In genomic region chr4:100547541-100548208, GRCh38 we compare ENCODE assay signal across 28 cellular contexts. TPM values are rescaled to one million over a fixed set of nuclear protein-coding genes. Genes with fewer than 3 reads are reported as not detected.
DNase-seq lines count a peak whose midpoint lies in the region; ATAC-seq, FAIRE-seq and TF ChIP-seq lines count a peak whose summit lies in the region.
"Had no signal": no experiment of that assay in that cellular context is flagged by ENCODE, and none has a peak within 500 bp of the region (broad histone marks: within the 10 kb centered on the region; RNA-seq: fewer than 3 reads in every experiment).

No MANE protein-coding gene starts in this region.

- H3K79me2 ChIP-seq in HepG2 (ENCODE audit: insufficient read depth, low read length) = no peaks in the 10 kb centered on the region

- H3K4me3 ChIP-seq in HepG2 (replicated peaks in 1 of 3; ENCODE audit: insufficient read depth in 1 of 3, low read depth in 2 of 3, low read length in 3 of 3) (no peak overlapping the region), right lobe of liver (no peak overlapping the region), retinal pigment epithelial cell (ENCODE audit: low read length) (no peak overlapping the region)
- H3K4me3 ChIP-seq: Peyer's patch had no signal

- no peak for FAIRE-seq in HepG2 (lab: Jason Lieb, UNC)
- FAIRE-seq: GM18507 had no signal

- no peak overlapping the region for H2AFZ ChIP-seq in HepG2 (ENCODE audit: low read length)

- TF ChIP-seq EP300 in HepG2 (IDR thresholded peaks at IDR 0.05; ENCODE audit: low read depth in 2 of 2, low read length in 2 of 2) (no peak), HepG2 (CRISPR knock-in tag; IDR thresholded peaks at IDR 0.05; ENCODE audit: borderline replicate concordance) (no peak)

- no peaks in the 10 kb centered on the region for H3K36me3 Mint-ChIP-seq in activated T-helper 17 cell treated with anti-CD3 and anti-CD28 coated beads, Interleukin-2, amount 50 U/mL, for 72 hours (ENCODE audit: low read depth)
- H3K36me3 Mint-ChIP-seq: CD8-positive, alpha-beta T cell had no signal

- TF ChIP-seq POLR2A in HepG2 (IDR thresholded peaks at IDR 0.05; ENCODE audit: insufficient read depth in 1 of 2, low read depth in 2 of 2, low read length in 2 of 2) (no peak), right lobe of liver (IDR thresholded peaks at IDR 0.05) (no peak)

- H3K9ac ChIP-seq in HepG2 (ENCODE audit: insufficient read depth, low read depth, low read length) = no peak overlapping the region

- ATAC-seq in HepG2 (peak; percentile 69), right lobe of liver (no peak), GM18907 (IDR thresholded peaks at IDR 0.05; ENCODE audit: unreplicated experiment) (no peak)
- no peak for ATAC-seq in activated T-helper 17 cell treated with anti-CD3 and anti-CD28 coated beads, Interleukin-2, amount 50 U/mL, for 72 hours (replicated peaks)
- ATAC-seq: CD8-positive, alpha-beta T cell had no signal

- H3K4me3 Mint-ChIP-seq in activated T-helper 17 cell treated with anti-CD3 and anti-CD28 coated beads, Interleukin-2, amount 50 U/mL, for 72 hours = no peak overlapping the region
- H3K4me3 Mint-ChIP-seq: CD8-positive, alpha-beta T cell; HFFc6 had no signal

- H3K4me1 Mint-ChIP-seq in activated T-helper 17 cell treated with anti-CD3 and anti-CD28 coated beads, Interleukin-2, amount 50 U/mL, for 72 hours = peaks cover 12% of the 10 kb centered on the region

- H3K9me3 ChIP-seq in HepG2 (ENCODE audit: low read length) = no peaks in the 10 kb centered on the region
- H3K9me3 ChIP-seq in right lobe of liver = no peaks in the 10 kb centered on the region
- H3K9me3 ChIP-seq: Peyer's patch had no signal

- no peaks in the 10 kb centered on the region for H3K9me3 Mint-ChIP-seq in activated T-helper 17 cell treated with anti-CD3 and anti-CD28 coated beads, Interleukin-2, amount 50 U/mL, for 72 hours
- H3K9me3 Mint-ChIP-seq: CD8-positive, alpha-beta T cell; HFFc6 had no signal

- H4K20me1 ChIP-seq in HepG2 (ENCODE audit: insufficient read depth, low read length) = no peaks in the 10 kb centered on the region

- H3K27ac ChIP-seq in HepG2 (ENCODE audit: extremely low read length, insufficient read depth, low read length) (no peak overlapping the region), right lobe of liver (no peak overlapping the region)
- H3K27ac ChIP-seq: 22Rv1, Peyer's patch had no signal

- H3K4me1 ChIP-seq in HepG2 (ENCODE audit: insufficient read depth, low read length) = no peaks in the 10 kb centered on the region
- H3K4me1 ChIP-seq in right lobe of liver = no peaks in the 10 kb centered on the region
- H3K4me1 ChIP-seq: Peyer's patch had no signal

- no peak overlapping the region for H3K27ac Mint-ChIP-seq in activated T-helper 17 cell treated with anti-CD3 and anti-CD28 coated beads, Interleukin-2, amount 50 U/mL, for 72 hours
- H3K27ac Mint-ChIP-seq: CD8-positive, alpha-beta T cell; HFFc6 had no signal

- WGBS in HepG2 (ENCODE audit: low lambda C conversion rate) = 1% methylated on average over 6 of the region's 6 CpGs
- 52% methylated on average over 6 of the region's 6 CpGs for WGBS in right lobe of liver (ENCODE audit: insufficient coverage, low coverage, low lambda C conversion rate, missing lambda C conversion rate)

- intact Hi-C loops in HepG2 (cut with micrococcal nuclease; ENCODE audit: unreplicated experiment) (no loop called here), right lobe of liver (cut with DNase I) (no loop called here)

- H3K4me2 ChIP-seq in HepG2 (ENCODE audit: low read depth, low read length) = no peak overlapping the region

- in situ Hi-C loops in HepG2 (cut with HindIII; ENCODE audit: extremely low pct_ligation_motif_present, low pct_unique_long_range_greater_than_20kb) = no loop called here

- H3K27me3 Mint-ChIP-seq in activated T-helper 17 cell treated with anti-CD3 and anti-CD28 coated beads, Interleukin-2, amount 50 U/mL, for 72 hours = no peaks in the 10 kb centered on the region

- CTCF ChIA-PET in HepG2 (lab: Yijun Ruan, JAX; ENCODE audit: low intra/inter-chr PET ratio, low total read pairs) = no interaction called here

- DNase-seq in HepG2 (ENCODE audit: low spot score) = peak; percentile 3
- DNase-seq in right lobe of liver = no peak
- peak; percentile 47 for DNase-seq in ecto neural progenitor cell (ENCODE audit: low spot score)
- peak; percentile 26 for DNase-seq in iPS-NIHi11 (ENCODE audit: low spot score)
- DNase-seq in retinal pigment epithelial cell (ENCODE audit: low read depth) = peak; percentile 4
- DNase-seq in SIG-M5 (lab: John Stamatoyannopoulos, UW) = no peak
- DNase-seq: ACHN; C1 segment of cervical spinal cord; Calu3; CD8-positive, alpha-beta T cell; DMS153; GDM1; HFFc6; KBM-7; NCI-H1092; NCI-H1436 treated with DMSO at 0.1 percent for 48 hours; NCI-H2029; NCI-H2227 treated with DMSO at 0.1 percent for 48 hours; NCI-H524; NCI-H82; Peyer's patch had no signal

- H3K36me3 ChIP-seq in HepG2 (replicated peaks in 1 of 2; ENCODE audit: control insufficient read depth in 1 of 2, insufficient read depth in 2 of 2, low read length in 2 of 2) (no peaks in the 10 kb centered on the region), right lobe of liver (no peaks in the 10 kb centered on the region)
- H3K36me3 ChIP-seq: Peyer's patch had no signal

- POLR2A ChIA-PET in HepG2 (lab: Yijun Ruan, JAX) = no interaction called here

- H3K27me3 ChIP-seq in HepG2 (ENCODE audit: control insufficient read depth in 1 of 2, insufficient read depth in 2 of 2, low read length in 2 of 2) = no peaks in the 10 kb centered on the region
- H3K27me3 ChIP-seq in right lobe of liver = no peaks in the 10 kb centered on the region
- H3K27me3 ChIP-seq: Peyer's patch had no signal

- no peak for TF ChIP-seq CTCF in HepG2 (CRISPR knock-in tag; IDR thresholded peaks at IDR 0.05)
- no peak for TF ChIP-seq CTCF in right lobe of liver (IDR thresholded peaks at IDR 0.05)
- peak; percentile 14 for TF ChIP-seq CTCF in retinal pigment epithelial cell (conservative IDR thresholded peaks at IDR 0.05; ENCODE audit: low read depth, low read length)

- BruUV-seq in HepG2 (replicated peaks; lab: Mats Ljungman, UMichigan) = no TSS peak

- TF ChIP-seq RAD21 in HepG2 (CRISPR knock-in tag; IDR thresholded peaks at IDR 0.05) = no peak

TF ChIP-seq in HepG2, 621 proteins besides CTCF, POLR2A, EP300 and RAD21 (continues in another document):
- TF ChIP-seq SUZ12 (IDR thresholded peaks at IDR 0.05; ENCODE audit: low read depth, low read length) (no peak), NFE2 (CRISPR knock-in tag; IDR thresholded peaks at IDR 0.05) (no peak), TEAD3 (CRISPR knock-in tag; optimal IDR thresholded peaks at IDR 0.05; ENCODE audit: borderline replicate concordance) (peak; percentile 90), FOXO1 (CRISPR knock-in tag; IDR thresholded peaks at IDR 0.05) (no peak), FUBP1 (CRISPR knock-in tag; IDR thresholded peaks at IDR 0.05; ENCODE audit: borderline replicate concordance) (no peak)

RNA-seq across cellular contexts. Expression of gene EMCN, which starts 29.9 kb away (rescaled TPM):
- total RNA-seq in HepG2 (2016; rRNA removed; fragmentation: Illumina TruSeq; extraction: Trizol) (not detected in 2 replicates), right lobe of liver (1 to 10 TPM; 1.9 to 6.8 (median 3.5) TPM)
- not detected in 2 replicates for total RNA-seq in HepG2 (2016; cell fraction: cytosol; rRNA removed; fragmentation: Illumina TruSeq; extraction: Trizol; ENCODE audit: low read depth)
- not detected in 2 replicates for total RNA-seq in HepG2 (2016; cell fraction: insoluble cytoplasmic fraction; rRNA removed; fragmentation: Illumina TruSeq; extraction: Trizol)
- not detected in 2 replicates for total RNA-seq in HepG2 (2016; cell fraction: membrane; rRNA removed; fragmentation: Illumina TruSeq; extraction: Trizol)
- not detected in 2 replicates for total RNA-seq in HepG2 (2016; cell fraction: nucleus; rRNA removed; fragmentation: Illumina TruSeq; extraction: Trizol)
- not detected in 2 replicates for polyA plus RNA-seq in HepG2 (2011; rRNA removed)
- not detected in 2 replicates for polyA plus RNA-seq in HepG2 (2011; cell fraction: cytosol; rRNA removed)
- polyA plus RNA-seq in HepG2 (2011; cell fraction: nucleus; rRNA removed) = not detected in 2 replicates
- not detected in 2 replicates for polyA plus RNA-seq in HepG2 (2012)
- not detected in 2 replicates for polyA plus RNA-seq in HepG2 (2016; cell fraction: cytosol; fragmentation: Illumina TruSeq; extraction: Trizol; ENCODE audit: low read depth)
- not detected in 2 replicates for polyA plus RNA-seq in HepG2 (2016; cell fraction: insoluble cytoplasmic fraction; fragmentation: Illumina TruSeq; extraction: Trizol; ENCODE audit: low read depth)
- polyA plus RNA-seq in HepG2 (2016; cell fraction: membrane; fragmentation: Illumina TruSeq; extraction: Trizol; ENCODE audit: low read depth) = not detected in 2 replicates
- polyA plus RNA-seq in HepG2 (2016; cell fraction: nucleus; fragmentation: Illumina TruSeq; extraction: Trizol; ENCODE audit: insufficient read depth, low read depth) = not detected in 2 replicates
- polyA minus RNA-seq in HepG2 (2011; rRNA and poly(A)+ RNA removed; ENCODE audit: low replicate concordance) = not detected in 2 replicates
- polyA minus RNA-seq in HepG2 (2011; cell fraction: cytosol; rRNA and poly(A)+ RNA removed) = not detected in 2 replicates
- polyA minus RNA-seq in HepG2 (2011; cell fraction: nucleus; rRNA and poly(A)+ RNA removed) = not detected in 2 replicates
- not detected for total RNA-seq in activated T-helper 17 cell treated with anti-CD3 and anti-CD28 coated beads, Interleukin-2, amount 50 U/mL, for 72 hours
- total RNA-seq: Calu3; CD8-positive, alpha-beta T cell; H4; OCI-LY7; SK-MEL-5 had no signal

Comparison
In these comparisons a context has a peak if more than half of its experiments do, and no peak if none do; other contexts are left out.
1. DNase-seq: peak in HepG2 (single experiment), ecto neural progenitor cell (single experiment), iPS-NIHi11 (single experiment) and retinal pigment epithelial cell (single experiment); none in right lobe of liver (0 of 3) and SIG-M5 (single experiment).